18 cellular contexts compared by ENCODE assay signal in genomic region chr2:241344925-241345651, GRCh38. TPM values are rescaled to one million over a fixed set of nuclear protein-coding genes. Genes with fewer than 3 reads are reported as not detected.
A peak's percentile ranks its signal among the peaks of the same experiment; 100 is the strongest.
DNase-seq lines count a peak whose midpoint lies in the region; ATAC-seq, FAIRE-seq and TF ChIP-seq lines count a peak whose summit lies in the region.
"Had no signal": no experiment of that assay in that cellular context is flagged by ENCODE, and none has a peak within 500 bp of the region (broad histone marks: within the 10 kb centered on the region; RNA-seq: fewer than 3 reads in every experiment).

No MANE protein-coding gene starts in this region.

- FAIRE-seq in GM12891 (lab: Jason Lieb, UNC), result no peak
- FAIRE-seq: A549 had no signal

- no peak overlapping the region for H2AK5ac ChIP-seq in mesenchymal stem cell (ENCODE audit: low read length, severe bottlenecking)

- no peak overlapping the region for H4K8ac ChIP-seq in mesenchymal stem cell (ENCODE audit: low read length)

- no peaks in the 10 kb centered on the region for H3K27me3 ChIP-seq in mesenchymal stem cell (ENCODE audit: control insufficient read depth in 1 of 2, insufficient read depth in 1 of 2, low read length in 2 of 2)
- no peaks in the 10 kb centered on the region for H3K27me3 ChIP-seq in heart left ventricle

- H3K14ac ChIP-seq in mesenchymal stem cell (ENCODE audit: low read length in 2 of 2), result no peak overlapping the region

- TF ChIP-seq POLR2A in heart left ventricle (IDR thresholded peaks at IDR 0.05), result no peak
- no peak for TF ChIP-seq POLR2A in GM12891 (IDR thresholded peaks at IDR 0.05; ENCODE audit: low read depth, low read length)

- TF ChIP-seq CTCF in fibroblast of mammary gland (conservative IDR thresholded peaks at IDR 0.05; ENCODE audit: control insufficient read depth, insufficient read depth, low read depth, low read length), result no peak
- TF ChIP-seq CTCF in heart left ventricle (IDR thresholded peaks at IDR 0.05), result no peak

- intact Hi-C loops in heart left ventricle (cut with DNase I), result no loop called here

- peaks cover 6% of the 10 kb centered on the region for H3K4me1 ChIP-seq in mesenchymal stem cell (ENCODE audit: control insufficient read depth, insufficient read depth, low read depth, low read length)
- H3K4me1 ChIP-seq in heart left ventricle, result peaks cover 0 to 11% (median 0%) of the 10 kb centered on the region in 12 donors

- no peak overlapping the region for H4K91ac ChIP-seq in mesenchymal stem cell (ENCODE audit: low read length)

- 93% methylated on average over 7 of the region's 9 CpGs for WGBS in mesenchymal stem cell
- WGBS in heart left ventricle, 4 donors, result 88 to 98% (median 93%) methylated on average over 9 of the region's 9 CpGs

- ATAC-seq in heart left ventricle, result no peak
- ATAC-seq: A549, Right ventricle myocardium inferior had no signal

- no peak overlapping the region for H2BK120ac ChIP-seq in mesenchymal stem cell (ENCODE audit: low read depth, low read length)

- H3K4me3 ChIP-seq in fibroblast of mammary gland (ENCODE audit: control insufficient read depth, low read depth, low read length) (no peak overlapping the region), mesenchymal stem cell (ENCODE audit: insufficient read depth in 1 of 2, low read depth in 1 of 2, low read length in 2 of 2) (no peak overlapping the region), heart left ventricle (no peak overlapping the region)
- H3K4me3 ChIP-seq: A549, PC-9, SK-N-MC had no signal

- no peak overlapping the region for H3K23ac ChIP-seq in mesenchymal stem cell (ENCODE audit: low read length in 2 of 2)

- H3K27ac ChIP-seq in mesenchymal stem cell (ENCODE audit: low read length, poor library complexity, severe bottlenecking) (peak overlapping the region; percentile 44), heart left ventricle (no peak overlapping the region)
- H3K27ac ChIP-seq: A549, PC-9, SK-N-MC had no signal

- peaks cover 11% of the 10 kb centered on the region for H3K79me1 ChIP-seq in mesenchymal stem cell (replicated peaks; ENCODE audit: low read length, poor library complexity, severe bottlenecking)

- H2BK15ac ChIP-seq in mesenchymal stem cell (ENCODE audit: low read depth, poor library complexity, severe bottlenecking), result no peak overlapping the region

- H3K9me3 ChIP-seq in mesenchymal stem cell (ENCODE audit: control insufficient read depth, low read length), result no peaks in the 10 kb centered on the region
- H3K9me3 ChIP-seq in heart left ventricle, result no peaks in the 10 kb centered on the region
- H3K9me3 ChIP-seq: A549 had no signal

- no peak overlapping the region for H3K4ac ChIP-seq in mesenchymal stem cell (ENCODE audit: low read depth in 1 of 2, low read length in 2 of 2)

- H3K36me3 ChIP-seq in mesenchymal stem cell (ENCODE audit: control insufficient read depth in 1 of 2, insufficient read depth in 2 of 2, low read depth in 1 of 2, low read length in 2 of 2), result peaks cover 59 to 95% of the 10 kb centered on the region in 2 experiments
- peaks cover 4 to 100% (median 97%) of the 10 kb centered on the region in 9 donors for H3K36me3 ChIP-seq in heart left ventricle

- no peak overlapping the region for H2AFZ ChIP-seq in mesenchymal stem cell (ENCODE audit: low read depth, low read length)
- H2AFZ ChIP-seq: PC-9 had no signal

- H3K4me2 ChIP-seq in mesenchymal stem cell (ENCODE audit: low read length, poor library complexity, severe bottlenecking), result no peak overlapping the region
- H3K4me2 ChIP-seq: A549, PC-9 had no signal

- no peak overlapping the region for H2BK5ac ChIP-seq in mesenchymal stem cell (ENCODE audit: low read depth, low read length, poor library complexity, severe bottlenecking)

- peak; percentile 70 for DNase-seq in EH (ENCODE audit: low read depth)
- peak; percentile 7 for DNase-seq in M059J (ENCODE audit: low read depth)
- DNase-seq in fibroblast of mammary gland (ENCODE audit: low read depth), result peak; percentile 66
- DNase-seq in mesenchymal stem cell, result peak; percentile 16
- DNase-seq in heart left ventricle, result no peak
- no peak for DNase-seq in GM12891 (ENCODE audit: insufficient read length, low spot score)
- no peak for DNase-seq in NCI-H187 (lab: John Stamatoyannopoulos, UW)
- no peak for DNase-seq in NOMO-1 treated with dmso at 0.1 percent for 144 hours (lab: John Stamatoyannopoulos, UW; ENCODE audit: unreplicated experiment)
- DNase-seq: Calu3; CD4-positive, alpha-beta T cell; GDM1; NCI-H1694; NCI-H345; NCI-H69; PC-9 had no signal

- no peak overlapping the region for H3K18ac ChIP-seq in mesenchymal stem cell (ENCODE audit: low read depth in 1 of 2, low read length in 2 of 2)

- no peak overlapping the region for H2BK12ac ChIP-seq in mesenchymal stem cell (ENCODE audit: low read length in 2 of 2)

- no peak overlapping the region for H3K9ac ChIP-seq in mesenchymal stem cell (ENCODE audit: low read length)

TF ChIP-seq in GM12891, 5 proteins besides CTCF, POLR2A, EP300 and RAD21:
- no peak for TF ChIP-seq SPI1 (IDR thresholded peaks at IDR 0.05; ENCODE audit: low read depth, low read length)
- no peak for TF ChIP-seq TAF1 (IDR thresholded peaks at IDR 0.05; ENCODE audit: low read depth, low read length)
- TF ChIP-seq POU2F2 (IDR thresholded peaks at IDR 0.05; ENCODE audit: low read depth, low read length), result no peak
- TF ChIP-seq PAX5 (IDR thresholded peaks at IDR 0.05; ENCODE audit: insufficient read depth, low read length, severe bottlenecking), result no peak
- TF ChIP-seq POLR2AphosphoS5 (IDR thresholded peaks at IDR 0.05; ENCODE audit: low read depth, low read length), result no peak
TF ChIP-seq in GM12891: peak in this region for 0.

RNA-seq across cellular contexts. Expression of gene FARP2, which starts 11.0 kb away (rescaled TPM):
- 12.8 and 17.0 TPM in 2 replicates for total RNA-seq in M059J (2014; rRNA removed; shearing (Covaris generic))
- 15.5 TPM for polyA plus RNA-seq in mesenchymal stem cell (2013, experiment 1 of 2)
- 14.7 TPM for polyA plus RNA-seq in mesenchymal stem cell (2013, experiment 2 of 2)
- total RNA-seq in heart left ventricle, result 10 to 100 TPM; 17.1 to 31.8 (median 21.9) TPM
- 10 to 100 TPM in 1 of 2 donors, 1 to 10 TPM in 1; 7.9 to 11.9 TPM for polyA plus RNA-seq in heart left ventricle
- polyA plus RNA-seq in GM12891 (2012; ENCODE audit: low read depth, missing spikeins), result 13.1 TPM

RNA-seq across cellular contexts. Expression of gene SEPTIN2, which starts 29.4 kb away (rescaled TPM):
- total RNA-seq in M059J (2014; rRNA removed; shearing (Covaris generic)), result 234 and 310 TPM in 2 replicates
- polyA plus RNA-seq in mesenchymal stem cell (2013, experiment 1 of 2), result 369 TPM
- 372 TPM for polyA plus RNA-seq in mesenchymal stem cell (2013, experiment 2 of 2)
- total RNA-seq in heart left ventricle, result 100 to 1,000 TPM; 102 to 237 (median 203) TPM
- 100 to 1,000 TPM in 1 of 2 donors, 10 to 100 TPM in 1; 91.2 to 198 TPM for polyA plus RNA-seq in heart left ventricle
- polyA plus RNA-seq in GM12891 (2012; ENCODE audit: low read depth, missing spikeins), result 190 TPM

RNA-seq across cellular contexts. Expression of gene HDLBP, which starts 29.6 kb away (rescaled TPM):
- total RNA-seq in M059J (2014; rRNA removed; shearing (Covaris generic)), result 233 and 426 TPM in 2 replicates
- 768 TPM for polyA plus RNA-seq in mesenchymal stem cell (2013, experiment 1 of 2)
- 740 TPM for polyA plus RNA-seq in mesenchymal stem cell (2013, experiment 2 of 2)
- 100 to 1,000 TPM; 312 to 407 (median 352) TPM for total RNA-seq in heart left ventricle
- polyA plus RNA-seq in heart left ventricle, result 100 to 1,000 TPM; 220 to 308 TPM
- polyA plus RNA-seq in GM12891 (2012; ENCODE audit: low read depth, missing spikeins), result 212 TPM

Comparison
In these comparisons a context has a peak if more than half of its experiments do, and no peak if none do; other contexts are left out.
1. DNase-seq: peak in EH (single experiment), M059J (single experiment), fibroblast of mammary gland (single experiment) and mesenchymal stem cell (single experiment); none in heart left ventricle (0 of 5), GM12891 (single experiment), NCI-H187 (0 of 2) and NOMO-1 treated with dmso at 0.1 percent for 144 hours (single experiment).